18 cellular contexts compared by ENCODE assay signal in the genomic region with DNA sequence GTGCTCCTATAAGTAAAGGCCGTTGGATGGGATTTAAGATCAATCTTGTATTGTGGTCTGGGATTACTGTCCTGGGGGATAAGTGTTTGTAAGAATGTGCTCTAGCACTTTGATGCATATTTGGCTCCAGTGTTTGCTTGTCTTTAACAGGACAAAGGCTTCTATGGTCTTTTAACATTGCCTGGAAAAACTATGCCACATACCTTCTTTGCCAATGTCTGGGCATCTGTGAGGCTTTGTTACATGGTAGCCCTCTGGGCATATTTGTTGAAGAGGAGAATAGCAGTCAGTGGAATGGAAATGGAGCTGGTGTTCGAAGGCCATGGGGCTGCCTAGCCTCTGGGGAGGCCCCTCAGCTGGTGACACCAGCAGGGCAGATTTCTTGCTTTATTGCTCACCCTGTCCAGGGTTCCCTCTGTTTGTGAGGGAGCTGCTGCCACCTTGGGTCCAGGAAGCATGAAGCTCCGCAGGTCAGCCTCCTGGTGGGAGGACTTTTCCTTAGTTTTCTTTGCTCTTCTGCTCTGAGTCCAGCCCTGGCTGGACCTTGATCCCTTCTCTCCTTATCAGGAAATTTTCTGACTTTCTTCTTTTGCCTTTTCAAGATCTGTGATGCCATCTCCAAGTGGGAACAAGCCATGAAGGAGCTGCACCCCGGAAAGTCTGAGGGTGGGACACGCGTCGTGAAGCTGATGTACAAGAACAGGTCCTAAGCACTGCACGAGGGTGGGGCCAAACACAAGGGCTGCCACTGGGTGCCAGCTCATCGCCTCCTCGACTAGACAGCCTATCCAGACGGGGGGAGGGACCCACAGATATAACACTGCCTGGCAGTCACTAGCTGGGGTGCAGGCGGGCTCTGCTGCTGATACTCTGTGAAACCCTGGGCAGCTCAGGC.
"Had no signal": no experiment of that assay in that cellular context is flagged by ENCODE, and none has a peak within 500 bp of the region (broad histone marks: within the 10 kb centered on the region; RNA-seq: fewer than 3 reads in every experiment).

No MANE protein-coding gene starts in this region.

- H3K27ac Mint-ChIP-seq: activated CD4-positive, alpha-beta T cell treated with anti-CD3 and anti-CD28 coated beads, Interleukin-2, amount 10 ng/mL, durations not matched to agents 7 days and 5 days; activated T-helper 2 cell treated with anti-CD3 and anti-CD28 coated beads, Interferon-gamma antibody, Interleukin-2, Interleukin-4, amounts not matched to agents 10 μg/mL and 5 μg/mL and 100 μg/mL, durations not matched to agents 14 hours and 24 hours and 36 hours; dendritic cell treated with granulocyte-macrophage colony-stimulating factor and Interleukin-4, amounts not matched to agents 40 ng/mL and 50 ng/mL, for 4 days; T-cell had no signal

- H3K27me3 ChIP-seq: esophagus squamous epithelium, heart left ventricle, ovary, thyroid gland, uterus had no signal

- DNase-seq: activated CD4-positive, alpha-beta T cell treated with anti-CD3 and anti-CD28 coated beads, Interleukin-2, amount 10 ng/mL, durations not matched to agents 7 days and 5 days; activated CD4-positive, CD25-positive, alpha-beta regulatory T cell; activated CD8-positive, alpha-beta memory T cell treated with anti-CD3 and anti-CD28 coated beads for 24 hours; amygdala; esophagus squamous epithelium; foreskin fibroblast; heart left ventricle; left ventricle myocardium inferior; mesenchymal stem cell; ovary; T-cell; uterus had no signal

- H3K4me3 Mint-ChIP-seq: activated CD4-positive, alpha-beta T cell treated with anti-CD3 and anti-CD28 coated beads, Interleukin-2, amount 10 ng/mL, durations not matched to agents 7 days and 5 days; brain; dendritic cell treated with granulocyte-macrophage colony-stimulating factor and Interleukin-4, amounts not matched to agents 40 ng/mL and 50 ng/mL, for 4 days; neural crest cell; T-cell had no signal

- H3K4me1 Mint-ChIP-seq: brain, neural crest cell, T-cell had no signal

- H3K27ac ChIP-seq: esophagus squamous epithelium, heart left ventricle, left ventricle myocardium inferior, ovary, uterus had no signal

- ATAC-seq: activated naive CD4-positive, alpha-beta T cell treated with anti-CD3 and anti-CD28 coated beads, Interleukin-2, amount 50 U/mL, for 72 hours; heart left ventricle; T-cell had no signal

- H3K36me3 Mint-ChIP-seq: activated naive CD4-positive, alpha-beta T cell treated with anti-CD3 and anti-CD28 coated beads, Interleukin-2, amount 50 U/mL, for 72 hours; T-cell had no signal

- H3K4me1 ChIP-seq: esophagus squamous epithelium, heart left ventricle, left ventricle myocardium inferior, uterus had no signal

- H3K9me3 ChIP-seq: esophagus squamous epithelium, heart left ventricle, left ventricle myocardium inferior, ovary, thyroid gland, uterus had no signal

- H3K36me3 ChIP-seq: ovary, uterus had no signal

- H3K4me3 ChIP-seq: esophagus squamous epithelium, heart left ventricle, left ventricle myocardium inferior, ovary, thyroid gland, uterus had no signal

- H3K27me3 Mint-ChIP-seq: activated CD4-positive, alpha-beta T cell treated with anti-CD3 and anti-CD28 coated beads, Interleukin-2, amount 10 ng/mL, durations not matched to agents 7 days and 5 days; T-cell had no signal
